Comparison of ENCODE assay signal across 8 cellular contexts in genomic region chr17:77371888-77372443, GRCh38.
DNase-seq lines count a peak whose midpoint lies in the region; ATAC-seq and TF ChIP-seq lines count a peak whose summit lies in the region.

No MANE protein-coding gene starts in this region.

- peak overlapping the region; percentile 79 to 95 (median 88) for H3K4me3 ChIP-seq in BLaER1 treated with 17β-estradiol and CSF1 and Interleukin-3, amounts not matched to agents 10 nM and 100 nM
- H3K4me3 ChIP-seq in epithelial cell of proximal tubule (ENCODE audit: low read depth, low read length) (peak overlapping the region; percentile 65), neural progenitor cell (peak overlapping the region; percentile 97)

- H3K9me3 Mint-ChIP-seq in neural progenitor cell, result no peaks in the 10 kb centered on the region

- H3K36me3 ChIP-seq in BLaER1 treated with 17β-estradiol and CSF1 and Interleukin-3, amounts not matched to agents 10 nM and 100 nM, result peaks cover 0 to 3% (median 0%) of the 10 kb centered on the region in 11 experiments; a peak in 1 of 22 replicates
- no peaks in the 10 kb centered on the region for H3K36me3 ChIP-seq in neural progenitor cell

- peaks cover 30% of the 10 kb centered on the region for H3F3A ChIP-seq in neural progenitor cell (ENCODE audit: low read depth)

- no peak for DNase-seq in RWPE1 (ENCODE audit: low spot score)
- DNase-seq in epithelial cell of proximal tubule (ENCODE audit: low read depth), result no peak
- DNase-seq in neural progenitor cell (ENCODE audit: low spot score), result peak; percentile 53
- DNase-seq in GDM1 (lab: John Stamatoyannopoulos, UW), result no peak
- DNase-seq in COLO668 (lab: John Stamatoyannopoulos, UW; ENCODE audit: unreplicated experiment), result no peak

- TF ChIP-seq CTCF in RWPE1 (conservative IDR thresholded peaks at IDR 0.05; ENCODE audit: low read depth) (no peak), epithelial cell of proximal tubule (conservative IDR thresholded peaks at IDR 0.05; ENCODE audit: low read depth, low read length) (no peak), neural progenitor cell (IDR thresholded peaks at IDR 0.05) (no peak)

- CTCF ChIA-PET in RWPE1 (lab: Yijun Ruan, JAX), result no interaction called here

- no peaks in the 10 kb centered on the region for H3K9me3 ChIP-seq in BLaER1 treated with 17β-estradiol and CSF1 and Interleukin-3, amounts not matched to agents 10 nM and 100 nM (replicated peaks in 1 of 11)
- no peaks in the 10 kb centered on the region for H3K9me3 ChIP-seq in neural progenitor cell (ENCODE audit: low read depth)

- no peaks in the 10 kb centered on the region for H3K27me3 ChIP-seq in BLaER1 treated with 17β-estradiol and CSF1 and Interleukin-3, amounts not matched to agents 10 nM and 100 nM
- no peaks in the 10 kb centered on the region for H3K27me3 ChIP-seq in neural progenitor cell

- POLR2A ChIA-PET in RWPE1 (lab: Yijun Ruan, JAX; ENCODE audit: low non-redundant PET), result no interaction called here

- H3K4me1 Mint-ChIP-seq in neural progenitor cell, result peaks cover 53% of the 10 kb centered on the region

- H3K4me1 ChIP-seq in BLaER1 treated with 17β-estradiol and CSF1 and Interleukin-3, amounts not matched to agents 10 nM and 100 nM, result peaks cover 66 to 79% (median 68%) of the 10 kb centered on the region in 10 experiments
- peaks cover 51% of the 10 kb centered on the region for H3K4me1 ChIP-seq in neural progenitor cell

- ATAC-seq in HG03565 (IDR thresholded peaks at IDR 0.05; ENCODE audit: unreplicated experiment), result no peak
- ATAC-seq in HG02973 (IDR thresholded peaks at IDR 0.05; ENCODE audit: unreplicated experiment), result no peak

- peaks cover 26 to 85% (median 27%) of the 10 kb centered on the region in 11 experiments for H4K20me1 ChIP-seq in BLaER1 treated with 17β-estradiol and CSF1 and Interleukin-3, amounts not matched to agents 10 nM and 100 nM
- peaks cover 41% of the 10 kb centered on the region for H4K20me1 ChIP-seq in neural progenitor cell (ENCODE audit: low read depth)

- H3K27ac ChIP-seq in BLaER1 treated with 17β-estradiol and CSF1 and Interleukin-3, amounts not matched to agents 10 nM and 100 nM, result peak overlapping the region in 10 of 11 experiments; percentile 82 to 98 (median 88); a peak in 20 of 22 replicates
- peak overlapping the region; percentile 73 for H3K27ac ChIP-seq in RWPE1
- H3K27ac ChIP-seq in neural progenitor cell, result no peak overlapping the region

- no peak overlapping the region for H2AFZ ChIP-seq in neural progenitor cell (replicated peaks)

- peaks cover 13% of the 10 kb centered on the region for H3K27me3 Mint-ChIP-seq in neural progenitor cell (ENCODE audit: insufficient read depth, low read depth)

- peaks cover 45% of the 10 kb centered on the region for H3K79me2 ChIP-seq in neural progenitor cell (ENCODE audit: low read depth)

- no peak overlapping the region for H3K27ac Mint-ChIP-seq in neural progenitor cell

- peak overlapping the region; percentile 93 to 100 (median 99) for H3K4me2 ChIP-seq in BLaER1 treated with 17β-estradiol and CSF1 and Interleukin-3, amounts not matched to agents 10 nM and 100 nM
- peak overlapping the region; percentile 98 for H3K4me2 ChIP-seq in neural progenitor cell

- peak overlapping the region; percentile 81 for H3K4me3 Mint-ChIP-seq in neural progenitor cell

- no peaks in the 10 kb centered on the region for H3K36me3 Mint-ChIP-seq in neural progenitor cell

- peak overlapping the region; percentile 87 to 97 (median 90) for H3K9ac ChIP-seq in BLaER1 treated with 17β-estradiol and CSF1 and Interleukin-3, amounts not matched to agents 10 nM and 100 nM
- no peak overlapping the region for H3K9ac ChIP-seq in neural progenitor cell
